ENCODE assay signal across 10 cellular contexts in the genomic region with DNA sequence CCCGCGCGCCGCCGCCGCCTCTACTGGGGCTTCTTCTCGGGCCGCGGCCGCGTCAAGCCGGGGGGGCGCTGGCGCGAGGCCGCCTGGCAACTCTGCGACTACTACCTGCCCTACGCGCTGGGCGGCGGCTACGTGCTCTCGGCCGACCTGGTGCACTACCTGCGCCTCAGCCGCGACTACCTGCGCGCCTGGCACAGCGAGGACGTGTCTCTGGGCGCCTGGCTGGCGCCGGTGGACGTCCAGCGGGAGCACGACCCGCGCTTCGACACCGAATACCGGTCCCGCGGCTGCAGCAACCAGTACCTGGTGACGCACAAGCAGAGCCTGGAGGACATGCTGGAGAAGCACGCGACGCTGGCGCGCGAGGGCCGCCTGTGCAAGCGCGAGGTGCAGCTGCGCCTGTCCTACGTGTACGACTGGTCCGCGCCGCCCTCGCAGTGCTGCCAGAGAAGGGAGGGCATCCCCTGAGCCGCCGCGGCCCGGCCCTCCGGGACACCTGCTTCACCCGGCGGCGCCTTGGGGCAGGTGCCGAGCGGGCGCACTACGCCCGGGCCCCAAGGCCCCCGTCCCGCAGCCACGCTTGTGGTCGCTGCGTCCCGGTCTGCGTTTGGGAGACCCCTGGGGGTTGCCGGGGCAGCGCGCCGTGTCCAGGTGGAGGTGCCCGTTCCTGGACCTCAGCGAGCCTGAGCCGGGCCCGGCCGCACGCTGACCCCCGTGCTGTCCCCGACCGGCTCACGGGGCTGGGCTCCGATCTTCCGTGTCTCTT. TPM values are rescaled to one million over a fixed set of nuclear protein-coding genes. Genes with fewer than 3 reads are reported as not detected.
DNase-seq lines count a peak whose midpoint lies in the region; ATAC-seq and TF ChIP-seq lines count a peak whose summit lies in the region.
"Had no signal": no experiment of that assay in that cellular context is flagged by ENCODE, and none has a peak within 500 bp of the region (broad histone marks: within the 10 kb centered on the region; RNA-seq: fewer than 3 reads in every experiment).

No MANE protein-coding gene starts in this region.

- H3K9me3 ChIP-seq in left ventricle myocardium inferior (replicated peaks): no peaks in the 10 kb centered on the region
- H3K9me3 ChIP-seq in mucosa of rectum (ENCODE audit: control insufficient read depth in 2 of 2, low read length in 2 of 2): no peaks in the 10 kb centered on the region
- no peaks in the 10 kb centered on the region for H3K9me3 ChIP-seq in upper lobe of right lung
- no peaks in the 10 kb centered on the region for H3K9me3 ChIP-seq in aorta (ENCODE audit: control insufficient read depth, low read length)

- no peak overlapping the region for H3K9ac ChIP-seq in mucosa of rectum (ENCODE audit: low read depth in 1 of 2, low read length in 2 of 2)

- H3K36me3 Mint-ChIP-seq in activated naive CD8-positive, alpha-beta T cell treated with anti-CD3 and anti-CD28 coated beads, Interleukin-2, amount 50 U/mL, for 24 hours (ENCODE audit: low read depth): peaks cover 24% of the 10 kb centered on the region

- TF ChIP-seq CTCF in left ventricle myocardium inferior (IDR thresholded peaks at IDR 0.05; ENCODE audit: borderline replicate concordance) (no peak), upper lobe of right lung (IDR thresholded peaks at IDR 0.05) (no peak)

- no peaks in the 10 kb centered on the region for H3K27me3 Mint-ChIP-seq in activated naive CD8-positive, alpha-beta T cell treated with anti-CD3 and anti-CD28 coated beads, Interleukin-2, amount 50 U/mL, for 24 hours

- intact Hi-C loops in left ventricle myocardium inferior (cut with micrococcal nuclease): no loop called here
- intact Hi-C loops in left ventricle myocardium superior (cut with micrococcal nuclease): no loop called here
- intact Hi-C loops in upper lobe of right lung (cut with DNase I): no loop called here
- intact Hi-C loops in aorta (cut with DNase I): loop anchor here in 1 of 2 donors (5.0 kb wide), 1 partner anchor 116 kb away; a partner anchor contains a TSS

- peaks cover 35% of the 10 kb centered on the region for H3K4me1 Mint-ChIP-seq in activated naive CD8-positive, alpha-beta T cell treated with anti-CD3 and anti-CD28 coated beads, Interleukin-2, amount 50 U/mL, for 24 hours

- H3K4me3 ChIP-seq in left ventricle myocardium inferior (peak overlapping the region; percentile 65), mucosa of rectum (ENCODE audit: low read length in 2 of 2) (peak overlapping the region; percentile 57 to 63), upper lobe of right lung (peak overlapping the region; percentile 26), aorta (ENCODE audit: low read length in 2 of 2) (no peak overlapping the region)

- peak overlapping the region; percentile 92 for H3K27ac Mint-ChIP-seq in activated naive CD8-positive, alpha-beta T cell treated with anti-CD3 and anti-CD28 coated beads, Interleukin-2, amount 50 U/mL, for 24 hours

- WGBS in aorta, 2 donors: 70 to 79% methylated on average over 90 to 97 of the region's 97 CpGs

- H3K27me3 ChIP-seq in left ventricle myocardium inferior (ENCODE audit: low read depth) (peaks cover 10% of the 10 kb centered on the region), mucosa of rectum (ENCODE audit: control insufficient read depth in 2 of 2, insufficient read depth in 2 of 2, low read length in 2 of 2) (peaks cover 3 to 9% of the 10 kb centered on the region in 2 donors), upper lobe of right lung (no peaks in the 10 kb centered on the region), aorta (ENCODE audit: control insufficient read depth in 1 of 2, insufficient read depth in 2 of 2, low read length in 1 of 2) (no peaks in the 10 kb centered on the region)

- no peak for ATAC-seq in left ventricle myocardium superior
- no peak for ATAC-seq in activated naive CD8-positive, alpha-beta T cell treated with anti-CD3 and anti-CD28 coated beads, Interleukin-2, amount 50 U/mL, for 24 hours
- ATAC-seq in upper lobe of right lung: no peak
- ATAC-seq in aorta (ENCODE audit: low FRiP score): no peak

- H3K4me1 ChIP-seq in left ventricle myocardium inferior: peaks cover 54% of the 10 kb centered on the region
- H3K4me1 ChIP-seq in mucosa of rectum (ENCODE audit: control insufficient read depth in 2 of 2, insufficient read depth in 2 of 2, low read length in 2 of 2): peaks cover 28 to 29% of the 10 kb centered on the region in 2 donors
- peaks cover 23% of the 10 kb centered on the region for H3K4me1 ChIP-seq in upper lobe of right lung
- no peaks in the 10 kb centered on the region for H3K4me1 ChIP-seq in aorta (ENCODE audit: control insufficient read depth in 1 of 2, insufficient read depth in 2 of 2, low read length in 2 of 2)

- H3K4me3 Mint-ChIP-seq in activated naive CD8-positive, alpha-beta T cell treated with anti-CD3 and anti-CD28 coated beads, Interleukin-2, amount 50 U/mL, for 24 hours: peak overlapping the region; percentile 81

- DNase-seq in left ventricle myocardium inferior (no peak), left ventricle myocardium superior (no peak), upper lobe of right lung (no peak), germinal center (ENCODE audit: low spot score) (no peak), aorta (no peak), NCI-H1436 (lab: John Stamatoyannopoulos, UW) (no peak)
- DNase-seq in activated naive CD8-positive, alpha-beta T cell treated with anti-CD3 and anti-CD28 coated beads, Interleukin-2, amount 50 U/mL, for 24 hours: no peak
- DNase-seq: DMS79 had no signal

- no peak overlapping the region for H3K27ac ChIP-seq in left ventricle myocardium inferior (replicated peaks)
- H3K27ac ChIP-seq in mucosa of rectum (ENCODE audit: low read depth in 2 of 2, low read length in 2 of 2): no peak overlapping the region
- H3K27ac ChIP-seq in upper lobe of right lung: no peak overlapping the region
- H3K27ac ChIP-seq in aorta (ENCODE audit: low read depth in 1 of 2, low read length in 2 of 2): no peak overlapping the region

- H3K9me3 Mint-ChIP-seq in activated naive CD8-positive, alpha-beta T cell treated with anti-CD3 and anti-CD28 coated beads, Interleukin-2, amount 50 U/mL, for 24 hours: no peaks in the 10 kb centered on the region

- H3K36me3 ChIP-seq in left ventricle myocardium inferior (peaks cover 13% of the 10 kb centered on the region), mucosa of rectum (ENCODE audit: control insufficient read depth in 2 of 2, insufficient read depth in 2 of 2, low read length in 2 of 2) (peaks cover 10 to 14% of the 10 kb centered on the region in 2 donors), upper lobe of right lung (peaks cover 11% of the 10 kb centered on the region), aorta (ENCODE audit: control insufficient read depth in 1 of 2, insufficient read depth in 2 of 2, low read length in 1 of 2) (no peaks in the 10 kb centered on the region)

RNA-seq across cellular contexts. Expression of a gene that starts 0.9 kb away (rescaled TPM):
- total RNA-seq in left ventricle myocardium inferior: 7.9 TPM
- total RNA-seq in left ventricle myocardium superior: 7.5 TPM
- total RNA-seq in upper lobe of right lung: 16.7 TPM
- total RNA-seq in aorta: 10 to 100 TPM; 11.3 to 12.8 TPM
- 1 to 10 TPM; 2.5 to 9.3 TPM for polyA plus RNA-seq in aorta

RNA-seq across cellular contexts. Expression of a gene that starts 1.2 kb away (rescaled TPM):
- total RNA-seq in left ventricle myocardium inferior (114 TPM), left ventricle myocardium superior (117 TPM), upper lobe of right lung (132 TPM), aorta (100 to 1,000 TPM; 138 to 140 TPM)
- 100 to 1,000 TPM in 1 of 2 donors, 10 to 100 TPM in 1; 73.3 to 158 TPM for polyA plus RNA-seq in aorta

RNA-seq across cellular contexts. Expression of a gene that starts 13.5 kb away (rescaled TPM):
- total RNA-seq in left ventricle myocardium inferior: 0.55 TPM
- total RNA-seq in left ventricle myocardium superior: 0.50 TPM
- total RNA-seq in upper lobe of right lung: 2.6 TPM
- 1 to 10 TPM; 3.9 to 4.3 TPM for total RNA-seq in aorta
- 10 to 100 TPM in 1 of 2 donors, 1 to 10 TPM in 1; 3.4 to 10.0 TPM for polyA plus RNA-seq in aorta
- total RNA-seq: M059J had no signal

RNA-seq across cellular contexts. Expression of a gene that starts 19.0 kb away (rescaled TPM):
- 2.2 TPM for total RNA-seq in left ventricle myocardium inferior
- total RNA-seq in left ventricle myocardium superior: 2.3 TPM
- total RNA-seq in upper lobe of right lung: 7.7 TPM
- 1 to 10 TPM; 1.6 to 3.5 TPM for total RNA-seq in aorta
- polyA plus RNA-seq in aorta: 1 to 10 TPM in 1 of 2 donors, not detected in 1; 1.0 TPM
- total RNA-seq: M059J had no signal

RNA-seq across cellular contexts. Expression of a gene that starts 26.6 kb away (rescaled TPM):
- total RNA-seq in left ventricle myocardium inferior (not detected), left ventricle myocardium superior (0.32 TPM), upper lobe of right lung (0.98 TPM), aorta (1 to 10 TPM; 1.0 to 1.1 TPM)
- polyA plus RNA-seq in aorta: 1 to 10 TPM in 1 of 2 donors, not detected in 1; 1.3 TPM
- total RNA-seq: M059J had no signal

Comparison
In these comparisons a context has a peak if more than half of its experiments do, and no peak if none do; other contexts are left out.
1. H3K4me3 ChIP-seq: peak in left ventricle myocardium inferior (single experiment), mucosa of rectum (2 of 2) and upper lobe of right lung (single experiment); none in aorta (0 of 2).